In the genomic region with DNA sequence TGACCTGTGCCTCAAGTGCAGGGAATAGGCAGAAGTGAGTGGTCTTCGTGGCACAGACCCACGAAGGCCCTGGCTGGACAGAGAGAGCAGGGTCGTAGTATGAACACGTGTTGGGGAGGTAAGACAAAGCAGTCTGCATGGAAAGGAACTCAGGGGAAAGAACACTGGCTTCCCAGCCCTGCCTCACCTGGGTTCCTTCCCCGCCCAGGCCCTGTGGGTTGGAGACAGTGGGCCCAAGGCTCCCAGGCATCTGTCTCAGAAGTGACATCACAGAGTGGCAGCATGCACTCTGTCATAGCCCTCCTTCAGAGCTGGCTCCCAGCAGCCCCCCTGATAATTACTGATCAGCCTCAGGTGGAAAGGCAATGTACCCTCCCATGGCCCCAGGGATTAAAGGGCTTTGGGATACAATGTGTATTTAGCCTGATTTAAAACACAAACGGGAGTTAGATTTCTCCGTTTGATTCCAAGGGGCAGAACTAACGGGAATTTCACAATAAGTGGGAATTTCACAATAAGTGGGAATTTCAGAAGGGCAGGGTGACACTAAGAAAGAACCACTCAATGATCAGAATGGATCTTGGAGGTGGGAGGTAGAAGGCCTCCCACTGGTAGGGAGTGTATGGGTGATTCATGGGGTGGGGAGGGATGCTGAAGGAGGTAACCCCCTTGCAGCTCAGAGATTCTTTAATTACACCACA, we compare ENCODE assay signal across 1 cellular context.
TF ChIP-seq lines count a peak whose summit lies in the region.

No MANE protein-coding gene starts in this region.

TF ChIP-seq in WTC11, 78 proteins besides CTCF, POLR2A, EP300 and RAD21 (continued from another document):
- TF ChIP-seq, protein P1, sequence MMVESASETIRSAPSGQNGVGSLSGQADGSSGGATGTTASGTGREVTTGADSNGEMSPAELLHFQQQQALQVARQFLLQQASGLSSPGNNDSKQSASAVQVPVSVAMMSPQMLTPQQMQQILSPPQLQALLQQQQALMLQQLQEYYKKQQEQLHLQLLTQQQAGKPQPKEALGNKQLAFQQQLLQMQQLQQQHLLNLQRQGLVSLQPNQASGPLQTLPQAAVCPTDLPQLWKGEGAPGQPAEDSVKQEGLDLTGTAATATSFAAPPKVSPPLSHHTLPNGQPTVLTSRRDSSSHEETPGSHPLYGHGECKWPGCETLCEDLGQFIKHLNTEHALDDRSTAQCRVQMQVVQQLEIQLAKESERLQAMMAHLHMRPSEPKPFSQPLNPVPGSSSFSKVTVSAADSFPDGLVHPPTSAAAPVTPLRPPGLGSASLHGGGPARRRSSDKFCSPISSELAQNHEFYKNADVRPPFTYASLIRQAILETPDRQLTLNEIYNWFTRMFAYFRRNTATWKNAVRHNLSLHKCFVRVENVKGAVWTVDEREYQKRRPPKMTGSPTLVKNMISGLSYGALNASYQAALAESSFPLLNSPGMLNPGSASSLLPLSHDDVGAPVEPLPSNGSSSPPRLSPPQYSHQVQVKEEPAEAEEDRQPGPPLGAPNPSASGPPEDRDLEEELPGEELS (CRISPR knock-in tag; IDR thresholded peaks at IDR 0.05): no peak
- TF ChIP-seq IRF2 (CRISPR knock-in tag; IDR thresholded peaks at IDR 0.05; ENCODE audit: borderline replicate concordance, low read depth): no peak
- no peak for TF ChIP-seq GRHL2 (CRISPR knock-in tag; IDR thresholded peaks at IDR 0.05; ENCODE audit: insufficient replicate concordance, severe bottlenecking)
- TF ChIP-seq, protein P2, sequence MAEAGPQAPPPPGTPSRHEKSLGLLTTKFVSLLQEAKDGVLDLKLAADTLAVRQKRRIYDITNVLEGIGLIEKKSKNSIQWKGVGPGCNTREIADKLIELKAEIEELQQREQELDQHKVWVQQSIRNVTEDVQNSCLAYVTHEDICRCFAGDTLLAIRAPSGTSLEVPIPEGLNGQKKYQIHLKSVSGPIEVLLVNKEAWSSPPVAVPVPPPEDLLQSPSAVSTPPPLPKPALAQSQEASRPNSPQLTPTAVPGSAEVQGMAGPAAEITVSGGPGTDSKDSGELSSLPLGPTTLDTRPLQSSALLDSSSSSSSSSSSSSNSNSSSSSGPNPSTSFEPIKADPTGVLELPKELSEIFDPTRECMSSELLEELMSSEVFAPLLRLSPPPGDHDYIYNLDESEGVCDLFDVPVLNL (CRISPR knock-in tag; IDR thresholded peaks at IDR 0.05; ENCODE audit: borderline replicate concordance, low read depth): no peak
- TF ChIP-seq, protein P3, sequence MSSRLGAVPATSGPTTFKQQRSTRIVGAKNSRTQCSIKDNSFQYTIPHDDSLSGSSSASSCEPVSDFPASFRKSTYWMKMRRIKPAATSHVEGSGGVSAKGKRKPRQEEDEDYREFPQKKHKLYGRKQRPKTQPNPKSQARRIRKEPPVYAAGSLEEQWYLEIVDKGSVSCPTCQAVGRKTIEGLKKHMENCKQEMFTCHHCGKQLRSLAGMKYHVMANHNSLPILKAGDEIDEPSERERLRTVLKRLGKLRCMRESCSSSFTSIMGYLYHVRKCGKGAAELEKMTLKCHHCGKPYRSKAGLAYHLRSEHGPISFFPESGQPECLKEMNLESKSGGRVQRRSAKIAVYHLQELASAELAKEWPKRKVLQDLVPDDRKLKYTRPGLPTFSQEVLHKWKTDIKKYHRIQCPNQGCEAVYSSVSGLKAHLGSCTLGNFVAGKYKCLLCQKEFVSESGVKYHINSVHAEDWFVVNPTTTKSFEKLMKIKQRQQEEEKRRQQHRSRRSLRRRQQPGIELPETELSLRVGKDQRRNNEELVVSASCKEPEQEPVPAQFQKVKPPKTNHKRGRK (CRISPR knock-in tag; IDR thresholded peaks at IDR 0.05; ENCODE audit: borderline replicate concordance): no peak
- TF ChIP-seq OVOL2 (CRISPR knock-in tag; IDR thresholded peaks at IDR 0.05; ENCODE audit: borderline replicate concordance): no peak
- TF ChIP-seq, protein P4, sequence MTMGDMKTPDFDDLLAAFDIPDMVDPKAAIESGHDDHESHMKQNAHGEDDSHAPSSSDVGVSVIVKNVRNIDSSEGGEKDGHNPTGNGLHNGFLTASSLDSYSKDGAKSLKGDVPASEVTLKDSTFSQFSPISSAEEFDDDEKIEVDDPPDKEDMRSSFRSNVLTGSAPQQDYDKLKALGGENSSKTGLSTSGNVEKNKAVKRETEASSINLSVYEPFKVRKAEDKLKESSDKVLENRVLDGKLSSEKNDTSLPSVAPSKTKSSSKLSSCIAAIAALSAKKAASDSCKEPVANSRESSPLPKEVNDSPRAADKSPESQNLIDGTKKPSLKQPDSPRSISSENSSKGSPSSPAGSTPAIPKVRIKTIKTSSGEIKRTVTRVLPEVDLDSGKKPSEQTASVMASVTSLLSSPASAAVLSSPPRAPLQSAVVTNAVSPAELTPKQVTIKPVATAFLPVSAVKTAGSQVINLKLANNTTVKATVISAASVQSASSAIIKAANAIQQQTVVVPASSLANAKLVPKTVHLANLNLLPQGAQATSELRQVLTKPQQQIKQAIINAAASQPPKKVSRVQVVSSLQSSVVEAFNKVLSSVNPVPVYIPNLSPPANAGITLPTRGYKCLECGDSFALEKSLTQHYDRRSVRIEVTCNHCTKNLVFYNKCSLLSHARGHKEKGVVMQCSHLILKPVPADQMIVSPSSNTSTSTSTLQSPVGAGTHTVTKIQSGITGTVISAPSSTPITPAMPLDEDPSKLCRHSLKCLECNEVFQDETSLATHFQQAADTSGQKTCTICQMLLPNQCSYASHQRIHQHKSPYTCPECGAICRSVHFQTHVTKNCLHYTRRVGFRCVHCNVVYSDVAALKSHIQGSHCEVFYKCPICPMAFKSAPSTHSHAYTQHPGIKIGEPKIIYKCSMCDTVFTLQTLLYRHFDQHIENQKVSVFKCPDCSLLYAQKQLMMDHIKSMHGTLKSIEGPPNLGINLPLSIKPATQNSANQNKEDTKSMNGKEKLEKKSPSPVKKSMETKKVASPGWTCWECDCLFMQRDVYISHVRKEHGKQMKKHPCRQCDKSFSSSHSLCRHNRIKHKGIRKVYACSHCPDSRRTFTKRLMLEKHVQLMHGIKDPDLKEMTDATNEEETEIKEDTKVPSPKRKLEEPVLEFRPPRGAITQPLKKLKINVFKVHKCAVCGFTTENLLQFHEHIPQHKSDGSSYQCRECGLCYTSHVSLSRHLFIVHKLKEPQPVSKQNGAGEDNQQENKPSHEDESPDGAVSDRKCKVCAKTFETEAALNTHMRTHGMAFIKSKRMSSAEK (CRISPR knock-in tag; IDR thresholded peaks at IDR 0.05; ENCODE audit: borderline replicate concordance): no peak
- TF ChIP-seq TP53 (CRISPR knock-in tag; IDR thresholded peaks at IDR 0.05): no peak
- no peak for TF ChIP-seq CBFB (CRISPR knock-in tag; IDR thresholded peaks at IDR 0.05; ENCODE audit: low read depth)
- no peak for TF ChIP-seq ZNF219 (CRISPR knock-in tag; IDR thresholded peaks at IDR 0.05; ENCODE audit: borderline replicate concordance)
- TF ChIP-seq, protein P5, sequence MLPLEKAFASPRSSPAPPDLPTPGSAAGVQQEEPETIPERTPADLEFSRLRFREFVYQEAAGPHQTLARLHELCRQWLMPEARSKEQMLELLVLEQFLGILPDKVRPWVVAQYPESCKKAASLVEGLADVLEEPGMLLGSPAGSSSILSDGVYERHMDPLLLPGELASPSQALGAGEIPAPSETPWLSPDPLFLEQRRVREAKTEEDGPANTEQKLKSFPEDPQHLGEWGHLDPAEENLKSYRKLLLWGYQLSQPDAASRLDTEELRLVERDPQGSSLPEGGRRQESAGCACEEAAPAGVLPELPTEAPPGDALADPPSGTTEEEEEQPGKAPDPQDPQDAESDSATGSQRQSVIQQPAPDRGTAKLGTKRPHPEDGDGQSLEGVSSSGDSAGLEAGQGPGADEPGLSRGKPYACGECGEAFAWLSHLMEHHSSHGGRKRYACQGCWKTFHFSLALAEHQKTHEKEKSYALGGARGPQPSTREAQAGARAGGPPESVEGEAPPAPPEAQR (CRISPR knock-in tag; IDR thresholded peaks at IDR 0.05): no peak
- TF ChIP-seq, protein P6, sequence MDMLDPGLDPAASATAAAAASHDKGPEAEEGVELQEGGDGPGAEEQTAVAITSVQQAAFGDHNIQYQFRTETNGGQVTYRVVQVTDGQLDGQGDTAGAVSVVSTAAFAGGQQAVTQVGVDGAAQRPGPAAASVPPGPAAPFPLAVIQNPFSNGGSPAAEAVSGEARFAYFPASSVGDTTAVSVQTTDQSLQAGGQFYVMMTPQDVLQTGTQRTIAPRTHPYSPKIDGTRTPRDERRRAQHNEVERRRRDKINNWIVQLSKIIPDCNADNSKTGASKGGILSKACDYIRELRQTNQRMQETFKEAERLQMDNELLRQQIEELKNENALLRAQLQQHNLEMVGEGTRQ (CRISPR knock-in tag; IDR thresholded peaks at IDR 0.05): no peak
